Comparison of ENCODE assay signal across 23 cellular contexts in the genomic region with DNA sequence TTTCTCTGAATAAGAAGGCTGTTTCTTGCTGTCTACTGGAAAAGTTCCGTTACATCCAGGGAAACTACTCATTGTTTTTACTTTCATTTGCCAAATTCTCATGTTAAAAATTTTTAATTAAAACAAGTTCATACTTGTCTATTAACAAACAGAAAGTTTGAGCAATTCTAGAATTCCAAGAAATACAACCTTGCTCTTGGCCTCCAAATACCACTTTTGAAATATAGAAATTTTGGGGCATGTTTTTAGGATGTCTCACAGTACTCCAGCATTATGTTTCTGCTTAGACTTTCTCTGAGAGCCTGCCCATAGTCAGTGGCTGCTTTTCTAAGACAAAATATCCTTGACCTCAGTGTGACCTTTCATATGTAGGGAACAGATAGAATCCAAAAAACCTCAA.
"Had no signal": no experiment of that assay in that cellular context is flagged by ENCODE, and none has a peak within 500 bp of the region (broad histone marks: within the 10 kb centered on the region; RNA-seq: fewer than 3 reads in every experiment).

No MANE protein-coding gene starts in this region.

- H3K4me1 Mint-ChIP-seq: activated CD4-positive, alpha-beta T cell treated with anti-CD3 and anti-CD28 coated beads, Interleukin-2, amount 10 ng/mL, durations not matched to agents 7 days and 5 days; activated naive CD4-positive, alpha-beta T cell treated with anti-CD3 and anti-CD28 coated beads, Interleukin-2, amount 10 ng/mL, durations not matched to agents 7 days and 5 days; activated naive CD8-positive, alpha-beta T cell treated with anti-CD3 and anti-CD28 coated beads, Interleukin-2, amount 50 U/mL, for 24 hours; naive thymus-derived CD4-positive, alpha-beta T cell; neural progenitor cell had no signal

- H3K4me3 ChIP-seq: cardiac muscle cell, esophagus squamous epithelium, neural progenitor cell, ovary, psoas muscle, suprapubic skin, transverse colon, vagina had no signal

- H3K27me3 ChIP-seq: cardiac muscle cell, esophagus squamous epithelium, neural progenitor cell, ovary, suprapubic skin, transverse colon, vagina had no signal

- H3K4me2 ChIP-seq: neural progenitor cell had no signal

- H3K27ac ChIP-seq: cardiac muscle cell, esophagus squamous epithelium, neural progenitor cell, ovary, psoas muscle, suprapubic skin, transverse colon, vagina had no signal

- H3K9me3 ChIP-seq: esophagus squamous epithelium, ovary, psoas muscle, suprapubic skin, transverse colon, vagina had no signal

- H3K4me3 Mint-ChIP-seq: activated CD4-positive, alpha-beta T cell treated with anti-CD3 and anti-CD28 coated beads, Interleukin-2, amount 10 ng/mL, durations not matched to agents 7 days and 5 days; activated CD8-positive, alpha-beta T cell treated with anti-CD3 and anti-CD28 coated beads, Interleukin-2, amount 10 ng/mL, durations not matched to agents 7 days and 5 days; activated naive CD4-positive, alpha-beta T cell treated with anti-CD3 and anti-CD28 coated beads, Interleukin-2, amount 10 ng/mL, durations not matched to agents 7 days and 5 days; activated naive CD8-positive, alpha-beta T cell treated with anti-CD3 and anti-CD28 coated beads, Interleukin-2, amount 50 U/mL, for 24 hours; activated T-cell treated with anti-CD3 and anti-CD28 coated beads, Interleukin-2, amount 50 U/mL, for 24 hours; dendritic cell treated with granulocyte-macrophage colony-stimulating factor and Interleukin-4, amounts not matched to agents 40 ng/mL and 50 ng/mL, for 4 days; naive thymus-derived CD4-positive, alpha-beta T cell; neural progenitor cell; stimulated activated naive CD8-positive, alpha-beta T cell treated with anti-CD3 and anti-CD28 coated beads, Interleukin-15, Interleukin-2, amounts not matched to agents 100 ng/mL and 50 ng/mL, for 24 hours had no signal

- H3K9ac ChIP-seq: neural progenitor cell had no signal

- H3K36me3 Mint-ChIP-seq: activated naive CD4-positive, alpha-beta T cell treated with anti-CD3 and anti-CD28 coated beads, Interleukin-2, amount 10 ng/mL, durations not matched to agents 7 days and 5 days; naive thymus-derived CD4-positive, alpha-beta T cell; neural progenitor cell had no signal

- ATAC-seq: activated CD4-positive, CD25-positive, alpha-beta regulatory T cell treated with anti-CD3 and anti-CD28 coated beads, Interleukin-2, amount 50 U/mL, for 24 hours; activated CD8-positive, alpha-beta T cell treated with anti-CD3 and anti-CD28 coated beads, Interleukin-2, amount 10 ng/mL, durations not matched to agents 7 days and 5 days; activated naive CD8-positive, alpha-beta T cell treated with anti-CD3 and anti-CD28 coated beads, Interleukin-2, amount 50 U/mL, for 24 hours; left lobe of liver; naive thymus-derived CD4-positive, alpha-beta T cell; psoas muscle; right cardiac atrium had no signal

- H3K36me3 ChIP-seq: cardiac muscle cell, esophagus squamous epithelium, neural progenitor cell, ovary, suprapubic skin, transverse colon, vagina had no signal

- H3K4me1 ChIP-seq: esophagus squamous epithelium, neural progenitor cell, psoas muscle, suprapubic skin, transverse colon, vagina had no signal

- H3K27me3 Mint-ChIP-seq: activated CD4-positive, alpha-beta T cell treated with anti-CD3 and anti-CD28 coated beads, Interleukin-2, amount 10 ng/mL, durations not matched to agents 7 days and 5 days; activated naive CD4-positive, alpha-beta T cell treated with anti-CD3 and anti-CD28 coated beads, Interleukin-2, amount 10 ng/mL, durations not matched to agents 7 days and 5 days; activated naive CD8-positive, alpha-beta T cell treated with anti-CD3 and anti-CD28 coated beads, Interleukin-2, amount 50 U/mL, for 24 hours; activated T-cell treated with anti-CD3 and anti-CD28 coated beads, Interleukin-2, amount 50 U/mL, for 24 hours; dendritic cell treated with granulocyte-macrophage colony-stimulating factor and Interleukin-4, amounts not matched to agents 40 ng/mL and 50 ng/mL, for 4 days; stimulated activated naive CD8-positive, alpha-beta T cell treated with anti-CD3 and anti-CD28 coated beads, Interleukin-15, Interleukin-2, amounts not matched to agents 100 ng/mL and 50 ng/mL, for 24 hours had no signal

- H3K9me3 Mint-ChIP-seq: activated naive CD8-positive, alpha-beta T cell treated with anti-CD3 and anti-CD28 coated beads, Interleukin-2, amount 50 U/mL, for 24 hours had no signal

- H3K27ac Mint-ChIP-seq: activated CD4-positive, alpha-beta T cell treated with anti-CD3 and anti-CD28 coated beads, Interleukin-2, amount 10 ng/mL, durations not matched to agents 7 days and 5 days; activated CD8-positive, alpha-beta T cell treated with anti-CD3 and anti-CD28 coated beads, Interleukin-2, amount 10 ng/mL, durations not matched to agents 7 days and 5 days; activated naive CD4-positive, alpha-beta T cell treated with anti-CD3 and anti-CD28 coated beads, Interleukin-2, amount 10 ng/mL, durations not matched to agents 7 days and 5 days; activated naive CD8-positive, alpha-beta T cell treated with anti-CD3 and anti-CD28 coated beads, Interleukin-2, amount 50 U/mL, for 24 hours; activated T-cell treated with anti-CD3 and anti-CD28 coated beads, Interleukin-2, amount 50 U/mL, for 24 hours; dendritic cell treated with granulocyte-macrophage colony-stimulating factor and Interleukin-4, amounts not matched to agents 40 ng/mL and 50 ng/mL, for 4 days; naive thymus-derived CD4-positive, alpha-beta T cell; neural progenitor cell; stimulated activated naive CD8-positive, alpha-beta T cell treated with anti-CD3 and anti-CD28 coated beads, Interleukin-15, Interleukin-2, amounts not matched to agents 100 ng/mL and 50 ng/mL, for 24 hours had no signal

- DNase-seq: activated CD4-positive, alpha-beta T cell treated with anti-CD3 and anti-CD28 coated beads, Interleukin-2, amount 10 ng/mL, durations not matched to agents 7 days and 5 days; activated CD8-positive, alpha-beta T cell treated with anti-CD3 and anti-CD28 coated beads, Interleukin-2, amount 10 ng/mL, durations not matched to agents 7 days and 5 days; activated naive CD4-positive, alpha-beta T cell treated with anti-CD3 and anti-CD28 coated beads, Interleukin-2, amount 10 ng/mL, durations not matched to agents 7 days and 5 days; activated naive CD8-positive, alpha-beta T cell treated with anti-CD3 and anti-CD28 coated beads, Interleukin-2, amount 50 U/mL, for 24 hours; activated T-cell treated with anti-CD3 and anti-CD28 coated beads, Interleukin-2, amount 50 U/mL, for 24 hours; effector memory CD4-positive, alpha-beta T cell; esophagus squamous epithelium; head of caudate nucleus; kidney; naive thymus-derived CD4-positive, alpha-beta T cell; ovary; psoas muscle; right cardiac atrium; stimulated activated CD4-positive, alpha-beta T cell treated with anti-CD3 and anti-CD28 coated beads, Interleukin-2, amount 100 ng/mL, for 48 hours; transverse colon had no signal
